In genomic region chr17:81859906-81860755, GRCh38 we compare ENCODE assay signal across 8 cellular contexts. TPM values are rescaled to one million over a fixed set of nuclear protein-coding genes. Genes with fewer than 3 reads are reported as not detected.
DNase-seq lines count a peak whose midpoint lies in the region; ATAC-seq and TF ChIP-seq lines count a peak whose summit lies in the region.

Gene P4HB, minus strand, starts transcription at chr17:81860535. Its CDS starts 64 bp downstream, at chr17:81860471.

- H3K4me1 ChIP-seq in naive thymus-derived CD4-positive, alpha-beta T cell (ENCODE audit: control insufficient read depth in 2 of 2, insufficient read depth in 2 of 2, low read length in 2 of 2), result peaks cover 20 to 27% of the 10 kb centered on the region in 2 donors

- no peaks in the 10 kb centered on the region for H3K9me3 ChIP-seq in naive thymus-derived CD4-positive, alpha-beta T cell (ENCODE audit: control insufficient read depth in 2 of 3, low read length in 3 of 3)

- ATAC-seq in T-cell (replicated peaks in 1 of 4), result peak in 3 of 4 experiments; percentile 27 to 29 (median 27)
- ATAC-seq in naive thymus-derived CD4-positive, alpha-beta T cell, result no peak

- no peak for TF ChIP-seq CTCF in endothelial cell (IDR thresholded peaks at IDR 0.05; ENCODE audit: unreplicated experiment)

- H3K4me1 Mint-ChIP-seq in T-cell, result peaks cover 30 to 53% (median 46%) of the 10 kb centered on the region in 3 donors
- peaks cover 31% of the 10 kb centered on the region for H3K4me1 Mint-ChIP-seq in endothelial cell (ENCODE audit: unreplicated experiment)
- H3K4me1 Mint-ChIP-seq in naive thymus-derived CD4-positive, alpha-beta T cell, result peaks cover 19 to 52% (median 43%) of the 10 kb centered on the region in 7 donors

- peak within 1 kb of the TSS; percentile 83 for H3K4me3 ChIP-seq in naive thymus-derived CD4-positive, alpha-beta T cell (ENCODE audit: low read length)

- intact Hi-C loops in naive thymus-derived CD4-positive, alpha-beta T cell (cut with micrococcal nuclease), result loop anchor here (1.0 to 10.0 kb wide), 22 partner anchors 11 to 1405 kb away; partner anchors contain the start of genes ACTG1 (in 2 of the 2), ARL16 (in 2 of the 2), MCRIP1 (in 2 of the 2) and MRPL12 (in 2 of the 2)

- H3K9me3 Mint-ChIP-seq in T-cell, result no peaks in the 10 kb centered on the region
- no peaks in the 10 kb centered on the region for H3K9me3 Mint-ChIP-seq in endothelial cell (ENCODE audit: unreplicated experiment)
- H3K9me3 Mint-ChIP-seq in naive thymus-derived CD4-positive, alpha-beta T cell, result peaks cover 0 to 10% (median 0%) of the 10 kb centered on the region in 11 donors

- POLR2A ChIA-PET in HEK293T (lab: Yijun Ruan, JAX) (interaction anchor here (0.6 to 1.9 kb wide), 14 partner anchors 7 to 163 kb away, joined by 3 to 11 read pairs (median 4); partner anchors contain the start of genes CENPX, LRRC45, MCRIP1 and MRPL12), T-cell (lab: Charles Lee) (interaction anchor here in 1 of 2 donors (0.5 kb wide), 1 partner anchor 13 kb away, joined by 8 read pairs; no protein-coding TSS in a partner anchor)
- POLR2A ChIA-PET in naive thymus-derived CD4-positive, alpha-beta T cell (lab: Charles Lee), result interaction anchor here (0.6 to 3.8 kb wide), 10 partner anchors 10 to 349 kb away, joined by 3 to 62 read pairs (median 3); partner anchors contain the start of genes ARHGDIA, ARL16, HGS and MAFG

- no peaks in the 10 kb centered on the region for H3K27me3 Mint-ChIP-seq in T-cell
- H3K27me3 Mint-ChIP-seq in endothelial cell (ENCODE audit: unreplicated experiment), result peaks cover 19% of the 10 kb centered on the region
- H3K27me3 Mint-ChIP-seq in naive thymus-derived CD4-positive, alpha-beta T cell, result peaks cover 0 to 5% (median 0%) of the 10 kb centered on the region in 5 donors

- H3K36me3 ChIP-seq in naive thymus-derived CD4-positive, alpha-beta T cell (ENCODE audit: control insufficient read depth in 2 of 3, insufficient read depth in 3 of 3, low read length in 3 of 3), result peaks cover 2 to 32% (median 6%) of the 10 kb centered on the region in 3 experiments

- H3K27ac Mint-ChIP-seq in T-cell (peak within 1 kb of the TSS; percentile 90 to 91), endothelial cell (ENCODE audit: unreplicated experiment) (peak within 1 kb of the TSS; percentile 98)
- H3K27ac Mint-ChIP-seq in naive thymus-derived CD4-positive, alpha-beta T cell, result peak within 1 kb of the TSS; percentile 89 to 100 (median 98)

- peak within 1 kb of the TSS; percentile 95 for H3K27ac ChIP-seq in naive thymus-derived CD4-positive, alpha-beta T cell (ENCODE audit: low read depth, low read length)

- DNase-seq in ELR (ENCODE audit: low read depth) (peak; percentile 45), HEK293T (ENCODE audit: extremely low spot score) (peak; percentile 97), T-cell (peak in 1 of 34 experiments; percentile 11), endothelial cell (ENCODE audit: low spot score) (peak; percentile 37), NCI-H1436 (lab: John Stamatoyannopoulos, UW) (no peak), NCI-H1436 treated with DMSO at 0.1 percent for 48 hours (lab: John Stamatoyannopoulos, UW) (no peak)
- DNase-seq in naive thymus-derived CD4-positive, alpha-beta T cell, result peak in 3 of 9 donors; percentile 85 to 95 (median 94)
- DNase-seq in stimulated activated naive CD4-positive, alpha-beta T cell treated with Interleukin-2 at 50 U/mL for 16 hours (lab: John Stamatoyannopoulos, UW), result no peak

- CTCF ChIA-PET in HEK293T (lab: Yijun Ruan, JAX), result no interaction called here
- CTCF ChIA-PET in T-cell (lab: Charles Lee), result no interaction called here
- CTCF ChIA-PET in naive thymus-derived CD4-positive, alpha-beta T cell (lab: Charles Lee), result interaction anchor here (0.5 kb wide), 1 partner anchor 281 kb away, joined by 3 read pairs; no protein-coding TSS in a partner anchor

- H3K36me3 Mint-ChIP-seq in T-cell (peaks cover 18% of the 10 kb centered on the region), endothelial cell (ENCODE audit: low read depth, unreplicated experiment) (peaks cover 27% of the 10 kb centered on the region)
- peaks cover 0 to 28% (median 4%) of the 10 kb centered on the region in 5 donors for H3K36me3 Mint-ChIP-seq in naive thymus-derived CD4-positive, alpha-beta T cell

- H3K4me3 Mint-ChIP-seq in T-cell (peak within 1 kb of the TSS; percentile 84 to 88 (median 85)), endothelial cell (ENCODE audit: unreplicated experiment) (peak within 1 kb of the TSS; percentile 98)
- H3K4me3 Mint-ChIP-seq in naive thymus-derived CD4-positive, alpha-beta T cell, result peak within 1 kb of the TSS; percentile 81 to 99 (median 91)

- H3K27me3 ChIP-seq in naive thymus-derived CD4-positive, alpha-beta T cell (ENCODE audit: control insufficient read depth in 2 of 2, insufficient read depth in 2 of 2, low read length in 2 of 2), result no peaks in the 10 kb centered on the region

TF ChIP-seq in HEK293T, 16 proteins besides CTCF, POLR2A, EP300 and RAD21:
- TF ChIP-seq ARNT (IDR thresholded peaks at IDR 0.05) (no peak), SUZ12 (IDR thresholded peaks at IDR 0.05) (no peak), PKNOX1 (IDR thresholded peaks at IDR 0.05) (no peak), FOXM1 (IDR thresholded peaks at IDR 0.05; ENCODE audit: borderline replicate concordance) (peak; percentile 81), L3MBTL2 (conservative IDR thresholded peaks at IDR 0.05) (no peak), FOXK2 (IDR thresholded peaks at IDR 0.05) (no peak)

RNA-seq across cellular contexts. Expression of gene P4HB, which starts in this region (rescaled TPM):
- total RNA-seq in T-cell (100 to 1,000 TPM; 228 to 324 (median 269) TPM), endothelial cell (ENCODE audit: unreplicated experiment) (678 TPM)
- 100 to 1,000 TPM; 188 to 568 (median 304) TPM for total RNA-seq in naive thymus-derived CD4-positive, alpha-beta T cell
- 100 to 1,000 TPM; 161 to 224 TPM for polyA plus RNA-seq in naive thymus-derived CD4-positive, alpha-beta T cell

Comparison
In these comparisons a context has a peak if more than half of its experiments do, and no peak if none do; other contexts are left out.
1. DNase-seq: peak in ELR (single experiment), HEK293T (single experiment) and endothelial cell (single experiment); none in stimulated activated naive CD4-positive, alpha-beta T cell treated with Interleukin-2 at 50 U/mL for 16 hours (single experiment), NCI-H1436 (single experiment) and NCI-H1436 treated with DMSO at 0.1 percent for 48 hours (single experiment).
2. Peak in every context shown above with its lines, with median percentiles within 50 percentile points of each other: H3K27ac Mint-ChIP-seq and H3K4me3 Mint-ChIP-seq.